In genomic region chr1:247448107-247448778, GRCh38 we compare ENCODE assay signal across 8 cellular contexts. TPM values are rescaled to one million over a fixed set of nuclear protein-coding genes. Genes with fewer than 3 reads are reported as not detected.
A peak's percentile ranks its signal among the peaks of the same experiment; 100 is the strongest.
DNase-seq lines count a peak whose midpoint lies in the region; ATAC-seq, FAIRE-seq and TF ChIP-seq lines count a peak whose summit lies in the region.

No MANE protein-coding gene starts in this region.

- DNase-seq in CD4-positive, alpha-beta memory T cell = peak in 3 of 5 donors; percentile 11 to 19 (median 15)
- DNase-seq in HTR-8/SVneo (ENCODE audit: insufficient read length, low spot score) (peak; percentile 41), activated B cell treated with CpG ODN at 0.5 μM for 24 hours (no peak), fibroblast of mammary gland (ENCODE audit: low read depth) (peak; percentile 51), superior temporal gyrus (ENCODE audit: extremely low spot score) (peak; percentile 59)
- no peak for DNase-seq in activated CD8-positive, alpha-beta memory T cell treated with anti-CD3 and anti-CD28 coated beads, Interleukin-2, amount 50 U/mL, for 48 hours

- TF ChIP-seq CTCF in activated B cell treated with CpG ODN at 0.5 μM for 24 hours (IDR thresholded peaks at IDR 0.05) (no peak), fibroblast of mammary gland (conservative IDR thresholded peaks at IDR 0.05; ENCODE audit: control insufficient read depth, insufficient read depth, low read depth, low read length) (peak; percentile 10)

- peak; percentile 70 for ATAC-seq in activated B cell treated with CpG ODN at 0.5 μM for 24 hours (ENCODE audit: low read depth)
- ATAC-seq in HG03039 (IDR thresholded peaks at IDR 0.05; ENCODE audit: unreplicated experiment) = no peak

- H3K9ac ChIP-seq in mucosa of rectum (ENCODE audit: low read depth in 1 of 2, low read length in 2 of 2) = peak overlapping the region in 1 of 2 donors; percentile 60

- H3K36me3 Mint-ChIP-seq in CD4-positive, alpha-beta memory T cell = peaks cover 61 to 65% of the 10 kb centered on the region in 2 donors
- H3K36me3 Mint-ChIP-seq in activated B cell treated with CpG ODN at 0.5 μM for 24 hours (ENCODE audit: low read depth) = no peaks in the 10 kb centered on the region

- H3K36me3 ChIP-seq in CD4-positive, alpha-beta memory T cell (ENCODE audit: insufficient read depth, low read length) = peaks cover 21% of the 10 kb centered on the region
- H3K36me3 ChIP-seq in mucosa of rectum (ENCODE audit: control insufficient read depth in 2 of 2, insufficient read depth in 2 of 2, low read length in 2 of 2) = no peaks in the 10 kb centered on the region

- CTCF ChIA-PET in CD4-positive, alpha-beta memory T cell (lab: Charles Lee; ENCODE audit: partially characterized antibody) = interaction anchor here (0.7 to 3.0 kb wide), 4 partner anchors 13 to 59 kb away, joined by 4 to 19 read pairs (median 6); no protein-coding TSS in a partner anchor
- CTCF ChIA-PET in activated B cell treated with CpG ODN at 0.5 μM for 24 hours (lab: Charles Lee) = interaction anchor here (1.3 kb wide), 1 partner anchor 76 kb away, joined by 5 read pairs; no protein-coding TSS in a partner anchor

- peak overlapping the region in 2 of 7 donors; percentile 53 to 61 for H3K27ac Mint-ChIP-seq in CD4-positive, alpha-beta memory T cell
- H3K27ac Mint-ChIP-seq in activated B cell treated with CpG ODN at 0.5 μM for 24 hours = peak overlapping the region; percentile 47

- POLR2A ChIA-PET in CD4-positive, alpha-beta memory T cell (lab: Charles Lee; ENCODE audit: partially characterized antibody) = interaction anchor here (0.6 to 1.2 kb wide), 4 partner anchors 32 to 272 kb away, joined by 3 read pairs; partner anchors contain the start of gene NLRP3
- POLR2A ChIA-PET in activated B cell treated with CpG ODN at 0.5 μM for 24 hours (lab: Charles Lee) = interaction anchor here (0.6 to 1.6 kb wide), 4 partner anchors 8 to 58 kb away, joined by 5 to 6 read pairs (median 5); partner anchors contain the start of gene NLRP3

- H3K4me3 Mint-ChIP-seq in CD4-positive, alpha-beta memory T cell = peak overlapping the region in 6 of 8 donors; percentile 20 to 73 (median 44)
- H3K4me3 Mint-ChIP-seq in activated B cell treated with CpG ODN at 0.5 μM for 24 hours = peak overlapping the region; percentile 61

- H3K4me1 ChIP-seq in CD4-positive, alpha-beta memory T cell (ENCODE audit: insufficient read depth, low read length) = no peaks in the 10 kb centered on the region
- H3K4me1 ChIP-seq in mucosa of rectum (ENCODE audit: control insufficient read depth in 2 of 2, insufficient read depth in 2 of 2, low read length in 2 of 2) = no peaks in the 10 kb centered on the region

- no peak overlapping the region for H3K27ac ChIP-seq in CD4-positive, alpha-beta memory T cell (ENCODE audit: low read depth, low read length)
- H3K27ac ChIP-seq in mucosa of rectum (ENCODE audit: low read depth in 2 of 2, low read length in 2 of 2) = no peak overlapping the region

- no peak for FAIRE-seq in HTR-8/SVneo (lab: Jason Lieb, UNC)

- H3K27me3 Mint-ChIP-seq in CD4-positive, alpha-beta memory T cell = no peaks in the 10 kb centered on the region
- H3K27me3 Mint-ChIP-seq in activated B cell treated with CpG ODN at 0.5 μM for 24 hours = peaks cover 1% of the 10 kb centered on the region

- peaks cover 0 to 4% (median under 1%) of the 10 kb centered on the region in 4 donors for H3K4me1 Mint-ChIP-seq in CD4-positive, alpha-beta memory T cell
- no peaks in the 10 kb centered on the region for H3K4me1 Mint-ChIP-seq in activated B cell treated with CpG ODN at 0.5 μM for 24 hours

- no peaks in the 10 kb centered on the region for H3K27me3 ChIP-seq in CD4-positive, alpha-beta memory T cell (ENCODE audit: insufficient read depth, low read length)
- H3K27me3 ChIP-seq in mucosa of rectum (ENCODE audit: control insufficient read depth in 2 of 2, insufficient read depth in 2 of 2, low read length in 2 of 2) = no peaks in the 10 kb centered on the region

- H3K9me3 ChIP-seq in CD4-positive, alpha-beta memory T cell (ENCODE audit: control insufficient read depth in 1 of 2, low read length in 2 of 2) = no peaks in the 10 kb centered on the region
- H3K9me3 ChIP-seq in mucosa of rectum (ENCODE audit: control insufficient read depth in 2 of 2, low read length in 2 of 2) = no peaks in the 10 kb centered on the region

- intact Hi-C loops in CD4-positive, alpha-beta memory T cell (cut with micrococcal nuclease) = no loop called here
- intact Hi-C loops in activated B cell treated with CpG ODN at 0.5 μM for 24 hours (cut with micrococcal nuclease) = no loop called here

- H3K4me3 ChIP-seq in CD4-positive, alpha-beta memory T cell (ENCODE audit: low read length in 2 of 2) = no peak overlapping the region
- H3K4me3 ChIP-seq in fibroblast of mammary gland (ENCODE audit: control insufficient read depth, low read depth, low read length) (peak overlapping the region; percentile 44), mucosa of rectum (ENCODE audit: low read length in 2 of 2) (peak overlapping the region; percentile 68 to 74)

- H3K9me3 Mint-ChIP-seq in CD4-positive, alpha-beta memory T cell = no peaks in the 10 kb centered on the region
- H3K9me3 Mint-ChIP-seq in activated B cell treated with CpG ODN at 0.5 μM for 24 hours = peaks cover 3% of the 10 kb centered on the region

RNA-seq across cellular contexts. Expression of gene OR2B11, which starts 9.7 kb away (rescaled TPM):
- not detected for total RNA-seq in CD4-positive, alpha-beta memory T cell
- not detected for polyA plus RNA-seq in CD4-positive, alpha-beta memory T cell
- not detected in 2 replicates for total RNA-seq in activated B cell treated with CpG ODN at 0.5 μM for 24 hours

RNA-seq across cellular contexts. Expression of gene NLRP3, which starts 32.3 kb away (rescaled TPM):
- 10 to 100 TPM; 13.8 to 14.6 TPM for total RNA-seq in CD4-positive, alpha-beta memory T cell
- polyA plus RNA-seq in CD4-positive, alpha-beta memory T cell = 1 to 10 TPM; 3.4 to 4.5 TPM
- 0.44 and 0.73 TPM in 2 replicates for total RNA-seq in activated B cell treated with CpG ODN at 0.5 μM for 24 hours

Comparison
In these comparisons a context has a peak if more than half of its experiments do, and no peak if none do; other contexts are left out.
1. DNase-seq: peak in CD4-positive, alpha-beta memory T cell (3 of 5), HTR-8/SVneo (single experiment), fibroblast of mammary gland (single experiment) and superior temporal gyrus (single experiment); none in activated B cell treated with CpG ODN at 0.5 μM for 24 hours (single experiment) and activated CD8-positive, alpha-beta memory T cell treated with anti-CD3 and anti-CD28 coated beads, Interleukin-2, amount 50 U/mL, for 48 hours (single experiment).
2. H3K4me3 ChIP-seq: peak in fibroblast of mammary gland (single experiment) and mucosa of rectum (2 of 2); none in CD4-positive, alpha-beta memory T cell (0 of 2).